9 cellular contexts compared by ENCODE assay signal in the genomic region with DNA sequence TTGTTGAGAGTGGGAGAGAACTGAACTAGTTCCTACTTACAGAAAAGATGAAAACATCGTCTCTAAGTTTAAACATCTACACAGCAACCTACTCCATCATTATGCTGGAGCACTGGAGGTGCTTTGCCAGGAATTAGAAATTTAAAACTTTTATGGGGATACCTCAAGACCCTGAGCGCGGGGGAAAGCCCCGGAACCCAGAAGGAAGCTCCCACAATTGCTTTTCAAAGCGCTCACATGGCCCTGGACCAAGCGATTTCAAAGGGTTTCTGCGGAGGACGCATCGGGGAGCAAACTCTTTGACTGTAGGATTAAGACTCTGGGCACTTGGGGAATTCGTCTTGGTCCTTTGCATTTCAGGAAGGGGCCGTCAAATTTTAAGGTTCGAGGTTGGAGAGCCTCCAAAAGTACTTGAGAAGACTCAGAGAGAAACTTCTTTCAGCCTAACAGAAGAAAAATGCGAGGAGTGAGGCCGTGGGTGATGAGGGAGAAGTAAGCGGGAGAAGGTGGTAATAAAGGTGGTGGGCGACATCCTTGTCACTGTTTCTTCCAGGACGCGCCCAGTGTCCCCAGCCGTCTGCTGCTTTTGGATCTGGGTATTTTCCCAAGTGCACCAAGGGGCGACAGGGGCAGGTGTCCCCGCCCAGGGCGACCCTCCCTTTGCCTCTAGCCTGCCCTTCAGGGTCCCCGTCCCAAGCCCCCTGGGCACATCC. TPM values are rescaled to one million over a fixed set of nuclear protein-coding genes. Genes with fewer than 3 reads are reported as not detected.
DNase-seq lines count a peak whose midpoint lies in the region; ATAC-seq, FAIRE-seq and TF ChIP-seq lines count a peak whose summit lies in the region.
"Had no signal": no experiment of that assay in that cellular context is flagged by ENCODE, and none has a peak within 500 bp of the region (broad histone marks: within the 10 kb centered on the region; RNA-seq: fewer than 3 reads in every experiment).

No MANE protein-coding gene starts in this region.

- H3K79me2 ChIP-seq in astrocyte (ENCODE audit: insufficient read depth, low read length), result no peaks in the 10 kb centered on the region

- no peak for FAIRE-seq in astrocyte (lab: Jason Lieb, UNC)

- TF ChIP-seq POLR2A in vagina (IDR thresholded peaks at IDR 0.05), result no peak

- H3K27ac Mint-ChIP-seq in astrocyte (ENCODE audit: unreplicated experiment), result no peak overlapping the region
- no peak overlapping the region for H3K27ac Mint-ChIP-seq in naive thymus-derived CD4-positive, alpha-beta T cell

- no peak overlapping the region for H3K4me3 ChIP-seq in astrocyte (ENCODE audit: insufficient read depth, low read depth, low read length)
- peak overlapping the region; percentile 13 for H3K4me3 ChIP-seq in naive thymus-derived CD4-positive, alpha-beta T cell (ENCODE audit: low read length)
- H3K4me3 ChIP-seq in vagina, result peak overlapping the region; percentile 24 to 46

- H3K4me3 Mint-ChIP-seq in astrocyte (ENCODE audit: unreplicated experiment), result peak overlapping the region; percentile 75
- H3K4me3 Mint-ChIP-seq in naive thymus-derived CD4-positive, alpha-beta T cell, result peak overlapping the region; percentile 61 to 89 (median 80)

- no peak for TF ChIP-seq CTCF in astrocyte (IDR thresholded peaks at IDR 0.05; ENCODE audit: insufficient read depth, low read depth, low read length)
- TF ChIP-seq CTCF in vagina (IDR thresholded peaks at IDR 0.05), result no peak

- H3K27ac ChIP-seq in astrocyte (ENCODE audit: low read depth, low read length), result no peak overlapping the region
- H3K27ac ChIP-seq in naive thymus-derived CD4-positive, alpha-beta T cell (ENCODE audit: low read depth, low read length), result no peak overlapping the region
- no peak overlapping the region for H3K27ac ChIP-seq in vagina

- no peaks in the 10 kb centered on the region for H4K20me1 ChIP-seq in astrocyte (ENCODE audit: insufficient read depth, low read length)

- intact Hi-C loops in naive thymus-derived CD4-positive, alpha-beta T cell (cut with micrococcal nuclease), result loop anchor here in 1 of 2 donors (5.0 kb wide), 1 partner anchor 57 kb away; the partner anchor contains the start of gene EIF4E3
- intact Hi-C loops in vagina (cut with DNase I), result no loop called here

- no peak for ATAC-seq in naive thymus-derived CD4-positive, alpha-beta T cell
- ATAC-seq: PC-3 had no signal

- no peak overlapping the region for H2AFZ ChIP-seq in astrocyte (ENCODE audit: low read depth, low read length)

- H3K4me1 Mint-ChIP-seq in astrocyte (ENCODE audit: low read depth, unreplicated experiment), result peaks cover 4% of the 10 kb centered on the region
- peaks cover 20 to 29% (median 25%) of the 10 kb centered on the region in 7 donors for H3K4me1 Mint-ChIP-seq in naive thymus-derived CD4-positive, alpha-beta T cell

- peak; percentile 4 for DNase-seq in stimulated activated CD4-positive, alpha-beta T cell treated with anti-CD3 and anti-CD28 coated beads, Interleukin-15, amount 100 ng/mL, for 24 hours
- no peak for DNase-seq in stimulated activated CD4-positive, alpha-beta T cell treated with anti-CD3 and anti-CD28 coated beads, Interleukin-1b, Interleukin-23, amount 100 ng/mL, for 48 hours
- no peak for DNase-seq in astrocyte (ENCODE audit: low read depth)
- no peak for DNase-seq in naive thymus-derived CD4-positive, alpha-beta T cell
- no peak for DNase-seq in vagina (ENCODE audit: extremely low spot score in 2 of 2)
- no peak for DNase-seq in activated gamma-delta T cell (lab: John Stamatoyannopoulos, UW)
- no peak for DNase-seq in NCI-H524 treated with DMSO at 0.1 percent for 48 hours (lab: John Stamatoyannopoulos, UW)
- DNase-seq in DMS153 treated with DMSO at 0.1 percent for 48 hours (lab: John Stamatoyannopoulos, UW; ENCODE audit: unreplicated experiment), result no peak
- DNase-seq: PC-3 had no signal

- peaks cover 62% of the 10 kb centered on the region for H3K27me3 Mint-ChIP-seq in astrocyte (ENCODE audit: low read depth, unreplicated experiment)
- H3K27me3 Mint-ChIP-seq in naive thymus-derived CD4-positive, alpha-beta T cell, result peaks cover 53 to 81% (median 62%) of the 10 kb centered on the region in 5 donors

- H3K4me1 ChIP-seq in astrocyte (ENCODE audit: insufficient read depth, low read length), result no peaks in the 10 kb centered on the region
- H3K4me1 ChIP-seq in naive thymus-derived CD4-positive, alpha-beta T cell (ENCODE audit: control insufficient read depth in 2 of 2, insufficient read depth in 2 of 2, low read length in 2 of 2), result peaks cover 0 to 8% of the 10 kb centered on the region in 2 donors
- peaks cover 19% of the 10 kb centered on the region for H3K4me1 ChIP-seq in vagina

- no peaks in the 10 kb centered on the region for H3K9me3 Mint-ChIP-seq in astrocyte (ENCODE audit: unreplicated experiment)
- H3K9me3 Mint-ChIP-seq in naive thymus-derived CD4-positive, alpha-beta T cell, result peaks cover 0 to 2% (median 0%) of the 10 kb centered on the region in 11 donors

- H3K36me3 ChIP-seq in astrocyte (ENCODE audit: insufficient read depth, low read length), result no peaks in the 10 kb centered on the region
- H3K36me3 ChIP-seq in naive thymus-derived CD4-positive, alpha-beta T cell (ENCODE audit: control insufficient read depth in 2 of 3, insufficient read depth in 3 of 3, low read length in 3 of 3), result no peaks in the 10 kb centered on the region
- no peaks in the 10 kb centered on the region for H3K36me3 ChIP-seq in vagina

- H3K36me3 Mint-ChIP-seq in astrocyte (ENCODE audit: low read depth, unreplicated experiment), result no peaks in the 10 kb centered on the region
- no peaks in the 10 kb centered on the region for H3K36me3 Mint-ChIP-seq in naive thymus-derived CD4-positive, alpha-beta T cell

- POLR2A ChIA-PET in naive thymus-derived CD4-positive, alpha-beta T cell (lab: Charles Lee), result no interaction called here

- peak overlapping the region; percentile 73 for H3K4me2 ChIP-seq in astrocyte (ENCODE audit: low read length)

- H3K9me3 ChIP-seq in astrocyte (ENCODE audit: insufficient read depth, low read depth, low read length), result no peaks in the 10 kb centered on the region
- no peaks in the 10 kb centered on the region for H3K9me3 ChIP-seq in naive thymus-derived CD4-positive, alpha-beta T cell (ENCODE audit: control insufficient read depth in 2 of 3, low read length in 3 of 3)
- no peaks in the 10 kb centered on the region for H3K9me3 ChIP-seq in vagina

- H3K27me3 ChIP-seq in astrocyte (ENCODE audit: insufficient read depth, low read length) (peaks cover 61% of the 10 kb centered on the region), vagina (peaks cover 4% of the 10 kb centered on the region)
- peaks cover 21 to 33% of the 10 kb centered on the region in 2 donors for H3K27me3 ChIP-seq in naive thymus-derived CD4-positive, alpha-beta T cell (ENCODE audit: control insufficient read depth in 2 of 2, insufficient read depth in 2 of 2, low read length in 2 of 2)

- CTCF ChIA-PET in naive thymus-derived CD4-positive, alpha-beta T cell (lab: Charles Lee), result interaction anchor here (1.1 kb wide), 1 partner anchor 54 kb away, joined by 3 read pairs; no protein-coding TSS in a partner anchor

- no peak overlapping the region for H3K9ac ChIP-seq in astrocyte (ENCODE audit: low read length)

RNA-seq across cellular contexts. Expression of gene PROK2, which starts 0.6 kb away (rescaled TPM):
- total RNA-seq in astrocyte (not detected in 2 replicates), vagina (0.74 TPM)
- total RNA-seq in naive thymus-derived CD4-positive, alpha-beta T cell, result 10 to 100 TPM in 1 of 5 experiments, not detected in 4; 14.1 TPM
- not detected for polyA plus RNA-seq in naive thymus-derived CD4-positive, alpha-beta T cell
- total RNA-seq: PC-3 had no signal

RNA-seq across cellular contexts. Expression of gene GPR27, which starts 30.7 kb away (rescaled TPM):
- 2.0 and 2.9 TPM in 2 replicates for total RNA-seq in astrocyte
- 1 to 10 TPM in 1 of 5 experiments, under 1 TPM in 1, not detected in 3; 0.24 to 4.7 TPM for total RNA-seq in naive thymus-derived CD4-positive, alpha-beta T cell
- polyA plus RNA-seq in naive thymus-derived CD4-positive, alpha-beta T cell, result under 1 TPM in 1 of 2 donors, not detected in 1; 0.60 TPM
- 1.2 TPM for total RNA-seq in vagina

RNA-seq across cellular contexts. Expression of gene EIF4E3, which starts 59.2 kb away (rescaled TPM):
- total RNA-seq in astrocyte (3.5 and 4.2 TPM in 2 replicates), vagina (25.3 TPM)
- total RNA-seq in naive thymus-derived CD4-positive, alpha-beta T cell, result 10 to 100 TPM; 28.5 to 72.8 (median 39.2) TPM
- polyA plus RNA-seq in naive thymus-derived CD4-positive, alpha-beta T cell, result 10 to 100 TPM; 17.7 to 26.1 TPM
